In genomic region chr3:69232447-69232846, GRCh38 we compare ENCODE assay signal across 21 cellular contexts.
DNase-seq lines count a peak whose midpoint lies in the region; ATAC-seq and TF ChIP-seq lines count a peak whose summit lies in the region.
"Had no signal": no experiment of that assay in that cellular context is flagged by ENCODE, and none has a peak within 500 bp of the region (broad histone marks: within the 10 kb centered on the region; RNA-seq: fewer than 3 reads in every experiment).

No MANE protein-coding gene starts in this region.

- no peak for ATAC-seq in HG02981 (IDR thresholded peaks at IDR 0.05; ENCODE audit: unreplicated experiment)
- ATAC-seq: activated T-helper 17 cell treated with anti-CD3 and anti-CD28 coated beads, Interleukin-2, amount 50 U/mL, for 72 hours; CD8-positive, alpha-beta T cell; Panc1; psoas muscle had no signal

- no peak overlapping the region for H3K4me3 Mint-ChIP-seq in nephron
- H3K4me3 Mint-ChIP-seq: activated naive CD8-positive, alpha-beta T cell treated with anti-CD3 and anti-CD28 coated beads for 36 hours; activated T-helper 17 cell treated with anti-CD3 and anti-CD28 coated beads, Interleukin-2, amount 50 U/mL, for 72 hours; CD8-positive, alpha-beta T cell; memory B cell; neural crest cell had no signal

- peaks cover 4% of the 10 kb centered on the region for H3K27me3 Mint-ChIP-seq in nephron (ENCODE audit: low read depth)
- H3K27me3 Mint-ChIP-seq: activated naive CD8-positive, alpha-beta T cell treated with anti-CD3 and anti-CD28 coated beads for 36 hours; activated T-helper 17 cell treated with anti-CD3 and anti-CD28 coated beads, Interleukin-2, amount 50 U/mL, for 72 hours had no signal

- H3K27ac ChIP-seq in breast epithelium = peak overlapping the region; percentile 20 to 61
- peak overlapping the region in 1 of 3 donors; percentile 62 for H3K27ac ChIP-seq in thyroid gland
- H3K27ac ChIP-seq: foreskin keratinocyte, psoas muscle, SK-N-MC had no signal

- intact Hi-C loops in breast epithelium (cut with DNase I; ENCODE audit: low total_unique reads) (no loop called here), thyroid gland (cut with DNase I) (no loop called here)

- no peaks in the 10 kb centered on the region for H3K27me3 ChIP-seq in breast epithelium
- no peaks in the 10 kb centered on the region for H3K27me3 ChIP-seq in thyroid gland
- H3K27me3 ChIP-seq: foreskin keratinocyte had no signal

- DNase-seq in COR-L47 (lab: John Stamatoyannopoulos, UW) (peak; percentile 5), NCI-H146 (lab: John Stamatoyannopoulos, UW) (peak; percentile 78), breast epithelium (ENCODE audit: low spot score in 2 of 2) (no peak), HuH-7 (ENCODE audit: low spot score) (no peak), thyroid gland (no peak)
- DNase-seq: activated CD4-positive, CD25-positive, alpha-beta regulatory T cell treated with anti-CD3 and anti-CD28 coated beads, Interleukin-2, amount 50 U/mL, for 72 hours; activated naive CD8-positive, alpha-beta T cell treated with anti-CD3 and anti-CD28 coated beads for 36 hours; CD8-positive, alpha-beta T cell; hypothalamus; psoas muscle; stimulated activated CD4-positive, alpha-beta T cell treated with anti-CD3 and anti-CD28 coated beads, Interleukin-4, amount 100 ng/mL, for 24 hours; T1000 had no signal

- H3K9me3 ChIP-seq in breast epithelium (no peaks in the 10 kb centered on the region), thyroid gland (no peaks in the 10 kb centered on the region)
- H3K9me3 ChIP-seq: psoas muscle had no signal

- TF ChIP-seq POLR2A in breast epithelium (IDR thresholded peaks at IDR 0.05) = no peak
- no peak for TF ChIP-seq POLR2A in thyroid gland (IDR thresholded peaks at IDR 0.05)

- H3K4me3 ChIP-seq in breast epithelium = no peak overlapping the region
- no peak overlapping the region for H3K4me3 ChIP-seq in thyroid gland (replicated peaks in 1 of 3)
- H3K4me3 ChIP-seq: psoas muscle, SK-N-MC, skin epidermis had no signal

- peak overlapping the region; percentile 37 to 84 (median 67) for H3K27ac Mint-ChIP-seq in nephron
- H3K27ac Mint-ChIP-seq: activated naive CD8-positive, alpha-beta T cell treated with anti-CD3 and anti-CD28 coated beads for 36 hours; activated T-helper 17 cell treated with anti-CD3 and anti-CD28 coated beads, Interleukin-2, amount 50 U/mL, for 72 hours; CD8-positive, alpha-beta T cell; memory B cell had no signal

- H3K9me3 Mint-ChIP-seq in nephron = no peaks in the 10 kb centered on the region
- H3K9me3 Mint-ChIP-seq: activated naive CD8-positive, alpha-beta T cell treated with anti-CD3 and anti-CD28 coated beads for 36 hours; activated T-helper 17 cell treated with anti-CD3 and anti-CD28 coated beads, Interleukin-2, amount 50 U/mL, for 72 hours; CD8-positive, alpha-beta T cell; memory B cell; neural crest cell had no signal

- H3K36me3 Mint-ChIP-seq in nephron (ENCODE audit: low read depth) = peaks cover 20% of the 10 kb centered on the region
- H3K36me3 Mint-ChIP-seq: activated naive CD8-positive, alpha-beta T cell treated with anti-CD3 and anti-CD28 coated beads for 36 hours; CD8-positive, alpha-beta T cell; memory B cell had no signal

- peaks cover 37% of the 10 kb centered on the region for H3K4me1 Mint-ChIP-seq in nephron
- H3K4me1 Mint-ChIP-seq: activated T-helper 17 cell treated with anti-CD3 and anti-CD28 coated beads, Interleukin-2, amount 50 U/mL, for 72 hours had no signal

- no peak for TF ChIP-seq CTCF in breast epithelium (IDR thresholded peaks at IDR 0.05)
- TF ChIP-seq CTCF in nephron (IDR thresholded peaks at IDR 0.05; ENCODE audit: unreplicated experiment in 3 of 3) = no peak
- TF ChIP-seq CTCF in thyroid gland (IDR thresholded peaks at IDR 0.05) = no peak

- H3K4me1 ChIP-seq in breast epithelium = no peaks in the 10 kb centered on the region
- H3K4me1 ChIP-seq in thyroid gland = peaks cover 14 to 15% of the 10 kb centered on the region in 2 donors
- H3K4me1 ChIP-seq: foreskin keratinocyte, psoas muscle had no signal

- 98% methylated on average over 2 of the region's 2 CpGs for WGBS in thyroid gland, 2 donors

- no peaks in the 10 kb centered on the region for H3K36me3 ChIP-seq in breast epithelium
- H3K36me3 ChIP-seq in thyroid gland = no peaks in the 10 kb centered on the region

Comparison
In these comparisons a context has a peak if more than half of its experiments do, and no peak if none do; other contexts are left out.
1. DNase-seq: peak in COR-L47 (single experiment) and NCI-H146 (single experiment); none in breast epithelium (0 of 2), HuH-7 (single experiment) and thyroid gland (0 of 2).